ENCODE assay signal across 9 cellular contexts in genomic region chr13:67223742-67224141, GRCh38. TPM values are rescaled to one million over a fixed set of nuclear protein-coding genes. Genes with fewer than 3 reads are reported as not detected.
A peak's percentile ranks its signal among the peaks of the same experiment; 100 is the strongest.
DNase-seq lines count a peak whose midpoint lies in the region; ATAC-seq and TF ChIP-seq lines count a peak whose summit lies in the region.
"Had no signal": no experiment of that assay in that cellular context is flagged by ENCODE, and none has a peak within 500 bp of the region (broad histone marks: within the 10 kb centered on the region; RNA-seq: fewer than 3 reads in every experiment).

No MANE protein-coding gene starts in this region.

- no peak overlapping the region for H3K56ac ChIP-seq in IMR-90 (ENCODE audit: extremely low read depth, insufficient read depth, low read length)

- POLR2A ChIA-PET in IMR-90 (lab: Charles Lee; ENCODE audit: unreplicated experiment), result no interaction called here

- CTCF ChIA-PET in IMR-90 (lab: Yijun Ruan, JAX), result interaction anchor here (0.6 to 1.3 kb wide), 5 partner anchors 532 to 1576 kb away, joined by 3 to 5 read pairs (median 4); no protein-coding TSS in a partner anchor

- no peak overlapping the region for H2BK120ac ChIP-seq in IMR-90 (ENCODE audit: low read depth, low read length)

- no peak overlapping the region for H2AK9ac ChIP-seq in IMR-90 (replicated peaks; ENCODE audit: low read depth, low read length, poor library complexity)

- BruUV-seq in IMR-90 (replicated peaks; lab: Mats Ljungman, UMichigan), result no TSS peak

- H3K4me3 Mint-ChIP-seq in stimulated activated naive B cell treated with anti-CD40 and anti-IgM and Interleukin-4, amounts not matched to agents 10 μg/mL and 1 μg/mL and 100 μg/mL, for 72 hours, result peak overlapping the region; percentile 76 to 77

- peak overlapping the region; percentile 22 for H3K27ac Mint-ChIP-seq in stimulated activated naive B cell treated with anti-CD40 and anti-IgM and Interleukin-4, amounts not matched to agents 10 μg/mL and 1 μg/mL and 100 μg/mL, for 72 hours

- no peaks in the 10 kb centered on the region for H3K9me3 Mint-ChIP-seq in stimulated activated naive B cell treated with anti-CD40 and anti-IgM and Interleukin-4, amounts not matched to agents 10 μg/mL and 1 μg/mL and 100 μg/mL, for 72 hours

- H3K79me1 ChIP-seq in IMR-90 (ENCODE audit: low read depth in 1 of 2, low read length in 2 of 2), result peaks cover 2 to 5% of the 10 kb centered on the region in 2 experiments; a peak in 1 of 4 replicates

- no peak for TF ChIP-seq CTCF in IMR-90 (conservative IDR thresholded peaks at IDR 0.05; ENCODE audit: low read depth, low read length)
- no peak for TF ChIP-seq CTCF in astrocyte of the spinal cord (IDR thresholded peaks at IDR 0.05; ENCODE audit: low read depth, low read length)

- H2BK5ac ChIP-seq in IMR-90 (ENCODE audit: low read depth, low read length, poor library complexity, severe bottlenecking), result no peak overlapping the region

- H3K36me3 Mint-ChIP-seq in stimulated activated naive B cell treated with anti-CD40 and anti-IgM and Interleukin-4, amounts not matched to agents 10 μg/mL and 1 μg/mL and 100 μg/mL, for 72 hours, result peaks cover 14% of the 10 kb centered on the region in 2 donors

- in situ Hi-C loops in IMR-90 (cut with MboI; ENCODE audit: low sequenced_read_pairs), result loop anchor here (10.0 kb wide), 1 partner anchor 529 kb away; no protein-coding TSS in a partner anchor
- in situ Hi-C loops in astrocyte of the spinal cord (cut with HindIII; ENCODE audit: low sequenced_read_pairs), result no loop called here

- peak; percentile 32 for DNase-seq in IMR-90
- no peak for DNase-seq in astrocyte of the spinal cord (ENCODE audit: low read depth, low spot score)
- DNase-seq in stimulated activated naive B cell treated with anti-CD40 and anti-IgM and Interleukin-4, amounts not matched to agents 10 μg/mL and 1 μg/mL and 100 μg/mL, for 72 hours, result no peak
- DNase-seq in NCI-H526 (lab: John Stamatoyannopoulos, UW), result no peak
- no peak for DNase-seq in cerebellum (ENCODE audit: low spot score)

- dilution Hi-C loops in IMR-90 (cut with HindIII; ENCODE audit: low sequenced_read_pairs, unreplicated experiment), result no loop called here

- H3K27me3 ChIP-seq in IMR-90 (ENCODE audit: control insufficient read depth, insufficient read depth, low read length) (no peaks in the 10 kb centered on the region), layer of hippocampus (ENCODE audit: control insufficient read depth, insufficient read depth, low read length) (no peaks in the 10 kb centered on the region)

- H3K27me3 Mint-ChIP-seq in stimulated activated naive B cell treated with anti-CD40 and anti-IgM and Interleukin-4, amounts not matched to agents 10 μg/mL and 1 μg/mL and 100 μg/mL, for 72 hours, result no peaks in the 10 kb centered on the region

- H3K4me1 Mint-ChIP-seq in stimulated activated naive B cell treated with anti-CD40 and anti-IgM and Interleukin-4, amounts not matched to agents 10 μg/mL and 1 μg/mL and 100 μg/mL, for 72 hours, result peaks cover 18 to 19% of the 10 kb centered on the region in 2 donors

- H4K5ac ChIP-seq in IMR-90 (ENCODE audit: low read depth, low read length), result no peak overlapping the region

- no peak overlapping the region for H2BK20ac ChIP-seq in IMR-90 (ENCODE audit: low read depth, low read length)

- no peak overlapping the region for H3K14ac ChIP-seq in IMR-90 (replicated peaks; ENCODE audit: low read depth, low read length)

- no peaks in the 10 kb centered on the region for H3K9me3 ChIP-seq in IMR-90 (ENCODE audit: control insufficient read depth, insufficient read depth, low read length)
- H3K9me3 ChIP-seq: spleen had no signal

- no peaks in the 10 kb centered on the region for H4K20me1 ChIP-seq in IMR-90 (ENCODE audit: insufficient read depth, low read length)

- no peak overlapping the region for H4K91ac ChIP-seq in IMR-90 (ENCODE audit: insufficient read depth, low read depth, low read length)

- H3K4me1 ChIP-seq in IMR-90 (ENCODE audit: control insufficient read depth, insufficient read depth, low read length), result peaks cover 2% of the 10 kb centered on the region

- H3K4ac ChIP-seq in IMR-90 (ENCODE audit: low read depth, low read length), result no peak overlapping the region

- no peak overlapping the region for H2AK5ac ChIP-seq in IMR-90 (ENCODE audit: low read depth, low read length)

- H2BK15ac ChIP-seq in IMR-90 (ENCODE audit: low read depth, low read length), result no peak overlapping the region

- H3K23ac ChIP-seq in IMR-90 (ENCODE audit: low read depth, low read length), result no peak overlapping the region

- TF ChIP-seq RAD21 in IMR-90 (IDR thresholded peaks at IDR 0.05; ENCODE audit: low read length), result no peak

- TF ChIP-seq POLR2A in IMR-90 (IDR thresholded peaks at IDR 0.05; ENCODE audit: low read depth, low read length), result no peak

- H4K8ac ChIP-seq in IMR-90 (ENCODE audit: low read depth in 2 of 2, low read length in 2 of 2), result no peak overlapping the region

- peak overlapping the region; percentile 15; the same call in 1 of the 2 replicates for H3K4me2 ChIP-seq in IMR-90 (ENCODE audit: low read depth, low read length)

- intact Hi-C loops in IMR-90 (cut with micrococcal nuclease), result loop anchor here (1.0 to 10.0 kb wide), 5 partner anchors 229 to 1567 kb away; no protein-coding TSS in a partner anchor

- WGBS in IMR-90 (ENCODE audit: extremely low coverage in 2 of 2, insufficient read length in 1 of 2), 2 experiments, result no CpG with 5 or more reads among the region's 1 CpG

- H3K4me3 ChIP-seq in IMR-90 (ENCODE audit: insufficient read depth, low read depth, low read length), result no peak overlapping the region
- H3K4me3 ChIP-seq in astrocyte of the spinal cord (ENCODE audit: low read depth, low read length), result peak overlapping the region; percentile 36

- no peaks in the 10 kb centered on the region for H3K9me1 ChIP-seq in IMR-90 (ENCODE audit: insufficient read depth, low read length)

- H3K27ac ChIP-seq in IMR-90 (ENCODE audit: insufficient read depth, low read length) (no peak overlapping the region), layer of hippocampus (ENCODE audit: low read depth, low read length) (peak overlapping the region; percentile 33)

- ATAC-seq in IMR-90 (ENCODE audit: low read depth) (peak; percentile 45), HG03095 (IDR thresholded peaks at IDR 0.05; ENCODE audit: unreplicated experiment) (no peak), HG03196 (IDR thresholded peaks at IDR 0.05; ENCODE audit: unreplicated experiment) (no peak)
- no peak for ATAC-seq in stimulated activated naive B cell treated with anti-CD40 and anti-IgM and Interleukin-4, amounts not matched to agents 10 μg/mL and 1 μg/mL and 100 μg/mL, for 72 hours (replicated peaks)

- H3K9ac ChIP-seq in IMR-90 (ENCODE audit: low read depth, low read length), result no peak overlapping the region

- no peak overlapping the region for H3K18ac ChIP-seq in IMR-90 (ENCODE audit: low read depth, low read length)

- no peaks in the 10 kb centered on the region for H3K36me3 ChIP-seq in IMR-90 (ENCODE audit: control insufficient read depth, insufficient read depth, low read length)
- H3K36me3 ChIP-seq: spleen had no signal

- no peak overlapping the region for H2AFZ ChIP-seq in IMR-90 (replicated peaks; ENCODE audit: low read length, poor library complexity)

TF ChIP-seq in IMR-90, 13 proteins besides CTCF, POLR2A, EP300 and RAD21:
- TF ChIP-seq NFE2L2 (IDR thresholded peaks at IDR 0.05; ENCODE audit: low read depth, low read length) (no peak), ELK1 (IDR thresholded peaks at IDR 0.05; ENCODE audit: borderline replicate concordance, low read depth, low read length) (no peak), CEBPB (IDR thresholded peaks at IDR 0.05; ENCODE audit: low read depth, low read length) (no peak), CHD1 (IDR thresholded peaks at IDR 0.05; ENCODE audit: low read depth, low read length) (no peak), MXI1 (IDR thresholded peaks at IDR 0.05; ENCODE audit: borderline replicate concordance, low read depth, low read length) (no peak), SMC3 (IDR thresholded peaks at IDR 0.05; ENCODE audit: low read depth, low read length) (no peak), MAZ (IDR thresholded peaks at IDR 0.05; ENCODE audit: borderline replicate concordance, low read depth, low read length) (no peak), MAFK (IDR thresholded peaks at IDR 0.05; ENCODE audit: low read depth, low read length) (no peak), BHLHE40 (IDR thresholded peaks at IDR 0.05; ENCODE audit: low read depth, low read length) (no peak), FOS (IDR thresholded peaks at IDR 0.05; ENCODE audit: low read depth, low read length) (no peak), RCOR1 (IDR thresholded peaks at IDR 0.05; ENCODE audit: insufficient replicate concordance, low read length) (no peak)
- TF ChIP-seq, protein P1, sequence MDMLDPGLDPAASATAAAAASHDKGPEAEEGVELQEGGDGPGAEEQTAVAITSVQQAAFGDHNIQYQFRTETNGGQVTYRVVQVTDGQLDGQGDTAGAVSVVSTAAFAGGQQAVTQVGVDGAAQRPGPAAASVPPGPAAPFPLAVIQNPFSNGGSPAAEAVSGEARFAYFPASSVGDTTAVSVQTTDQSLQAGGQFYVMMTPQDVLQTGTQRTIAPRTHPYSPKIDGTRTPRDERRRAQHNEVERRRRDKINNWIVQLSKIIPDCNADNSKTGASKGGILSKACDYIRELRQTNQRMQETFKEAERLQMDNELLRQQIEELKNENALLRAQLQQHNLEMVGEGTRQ (IDR thresholded peaks at IDR 0.05; ENCODE audit: low read depth, low read length), result no peak

RNA-seq across cellular contexts. Expression of gene PCDH9, which starts 6.4 kb away (rescaled TPM):
- total RNA-seq in IMR-90 (2012; rRNA removed) (7.8 and 10.2 TPM in 2 replicates), cerebellum (131 TPM)
- polyA plus RNA-seq in IMR-90 (2012; rRNA removed), result 2.2 and 2.4 TPM in 2 replicates
- polyA plus RNA-seq in IMR-90 (2012; cell fraction: cytosol; rRNA removed), result 0.55 and 0.90 TPM in 2 replicates
- polyA plus RNA-seq in IMR-90 (2012; cell fraction: nucleus; rRNA removed; ENCODE audit: low replicate concordance), result 0.29 and 1.2 TPM in 2 replicates

Comparison
In these comparisons a context has a peak if more than half of its experiments do, and no peak if none do; other contexts are left out.
1. RNA of gene PCDH9, which starts 6.4 kb away (total RNA-seq): 131 TPM in cerebellum (single experiment); 7.8 to 10.2 TPM in IMR-90; every median in the first group is over 10 times any median in the second.